8 cellular contexts compared by ENCODE assay signal in genomic region chr22:29882716-29883044, GRCh38. TPM values are rescaled to one million over a fixed set of nuclear protein-coding genes. Genes with fewer than 3 reads are reported as not detected.
DNase-seq lines count a peak whose midpoint lies in the region; ATAC-seq, FAIRE-seq and TF ChIP-seq lines count a peak whose summit lies in the region.

No MANE protein-coding gene starts in this region.

- H3K27me3 Mint-ChIP-seq in central memory CD8-positive, alpha-beta T cell = no peaks in the 10 kb centered on the region
- no peaks in the 10 kb centered on the region for H3K27me3 Mint-ChIP-seq in progenitor cell of endocrine pancreas

- peak overlapping the region; percentile 75 for H3K27ac Mint-ChIP-seq in central memory CD8-positive, alpha-beta T cell (ENCODE audit: low read depth)
- H3K27ac Mint-ChIP-seq in progenitor cell of endocrine pancreas = no peak overlapping the region

- FAIRE-seq in G401.6 (lab: Jason Lieb, UNC) = peak; percentile 23

- no peak for DNase-seq in central memory CD8-positive, alpha-beta T cell (ENCODE audit: low spot score in 2 of 2)
- DNase-seq in progenitor cell of endocrine pancreas (ENCODE audit: low spot score, unreplicated experiment) (no peak), NCI-H2107 treated with DMSO at 0.1 percent for 48 hours (lab: John Stamatoyannopoulos, UW; ENCODE audit: unreplicated experiment) (no peak), NOMO-1 (lab: John Stamatoyannopoulos, UW; ENCODE audit: unreplicated experiment in 2 of 2) (no peak), retina (no peak), SHP77 treated with DMSO at 0.1 percent for 48 hours (lab: John Stamatoyannopoulos, UW) (no peak)

- TF ChIP-seq CTCF in progenitor cell of endocrine pancreas (IDR thresholded peaks at IDR 0.05; ENCODE audit: unreplicated experiment) = no peak

- peaks cover 8% of the 10 kb centered on the region for H3K4me1 Mint-ChIP-seq in central memory CD8-positive, alpha-beta T cell
- H3K4me1 Mint-ChIP-seq in progenitor cell of endocrine pancreas (ENCODE audit: low read depth) = peaks cover 7% of the 10 kb centered on the region

- H3K4me3 Mint-ChIP-seq in central memory CD8-positive, alpha-beta T cell = peak overlapping the region; percentile 89
- peak overlapping the region; percentile 89 for H3K4me3 Mint-ChIP-seq in progenitor cell of endocrine pancreas (ENCODE audit: low read depth)

- ATAC-seq in HG03520 (IDR thresholded peaks at IDR 0.05; ENCODE audit: unreplicated experiment) = peak; percentile 57
- ATAC-seq in central memory CD8-positive, alpha-beta T cell (replicated peaks; ENCODE audit: extremely low read depth, poor library complexity, severe bottlenecking) = peak; percentile 35

- H3K9me3 Mint-ChIP-seq in central memory CD8-positive, alpha-beta T cell = no peaks in the 10 kb centered on the region
- no peaks in the 10 kb centered on the region for H3K9me3 Mint-ChIP-seq in progenitor cell of endocrine pancreas (ENCODE audit: low read depth)

- peaks cover 5% of the 10 kb centered on the region for H3K36me3 Mint-ChIP-seq in central memory CD8-positive, alpha-beta T cell (ENCODE audit: insufficient read depth)
- H3K36me3 Mint-ChIP-seq in progenitor cell of endocrine pancreas (ENCODE audit: insufficient read depth) = no peaks in the 10 kb centered on the region

RNA-seq across cellular contexts. Expression of gene MTMR3, which starts 0.3 kb away (rescaled TPM):
- total RNA-seq in progenitor cell of endocrine pancreas = 50.2 and 51.0 TPM in 2 replicates

RNA-seq across cellular contexts. Expression of gene ASCC2, which starts 44.6 kb away (rescaled TPM):
- total RNA-seq in progenitor cell of endocrine pancreas = 56.1 and 60.6 TPM in 2 replicates
